ENCODE assay signal across 8 cellular contexts in the genomic region with DNA sequence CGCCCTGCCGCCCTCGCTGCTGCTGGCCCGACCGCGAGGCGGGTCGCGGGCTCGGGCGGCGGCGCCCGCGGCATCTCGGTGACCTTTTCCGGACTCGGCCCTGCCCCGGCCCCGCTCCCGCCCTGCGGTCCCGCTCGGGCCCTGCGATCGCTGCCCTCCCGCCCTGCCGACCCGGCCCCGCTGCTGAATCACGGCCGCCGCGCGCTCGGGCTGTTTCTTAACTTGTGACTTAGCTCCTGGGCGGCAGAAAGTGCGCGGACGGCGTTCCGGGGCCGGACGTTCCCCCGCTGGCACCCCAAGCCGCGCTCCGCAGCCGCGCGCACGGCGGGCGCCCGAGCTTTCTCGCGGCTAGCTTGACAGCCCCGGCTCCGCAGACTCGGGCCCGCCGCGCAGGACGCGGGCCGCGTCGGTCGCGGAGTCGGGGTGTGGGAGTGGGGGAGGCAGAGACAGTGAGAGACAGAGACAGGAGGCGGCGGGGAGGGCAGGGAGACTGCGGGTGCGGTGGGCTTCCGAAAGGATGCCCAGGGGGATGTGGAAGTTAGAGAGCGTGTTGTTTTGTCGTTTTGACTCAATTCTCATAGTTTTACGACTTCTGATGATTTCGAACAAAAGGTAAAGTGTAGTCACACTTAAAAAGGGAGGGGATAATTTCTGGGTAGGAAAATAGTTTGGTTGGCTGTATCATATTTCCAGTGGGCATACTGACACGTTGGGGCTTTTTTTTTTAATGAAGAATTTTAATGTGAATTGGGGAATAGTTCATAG. TPM values are rescaled to one million over a fixed set of nuclear protein-coding genes. Genes with fewer than 3 reads are reported as not detected.
A peak's percentile ranks its signal among the peaks of the same experiment; 100 is the strongest.
DNase-seq lines count a peak whose midpoint lies in the region; ATAC-seq and TF ChIP-seq lines count a peak whose summit lies in the region.

No MANE protein-coding gene starts in this region.

- H3K27me3 ChIP-seq in Karpas-422 (ENCODE audit: low read length) = no peaks in the 10 kb centered on the region

- peak overlapping the region; percentile 89 for H3K9ac ChIP-seq in Karpas-422 (ENCODE audit: low read length)

- POLR2A ChIA-PET in activated CD4-positive, alpha-beta T cell treated with anti-CD3 and anti-CD28 coated beads, Interleukin-2, amount 10 ng/mL, durations not matched to agents 7 days and 5 days (lab: Charles Lee) = interaction anchor here (0.7 to 1.2 kb wide), 4 partner anchors 18 to 1529 kb away, joined by 3 to 7 read pairs (median 5); no protein-coding TSS in a partner anchor

- peak overlapping the region; percentile 91 for H3K4me3 ChIP-seq in Karpas-422 (ENCODE audit: low read length)
- peak overlapping the region; percentile 84 for H3K4me3 ChIP-seq in epithelial cell of esophagus (ENCODE audit: low read length)

- H3K27me3 Mint-ChIP-seq in activated CD4-positive, alpha-beta T cell treated with anti-CD3 and anti-CD28 coated beads, Interleukin-2, amount 10 ng/mL, durations not matched to agents 7 days and 5 days = no peaks in the 10 kb centered on the region

- peaks cover 54% of the 10 kb centered on the region for H3K4me1 ChIP-seq in Karpas-422 (ENCODE audit: low read length)

- no peak overlapping the region; the same call in 1 of the 2 replicates for H2AFZ ChIP-seq in Karpas-422 (ENCODE audit: low read length)

- peaks cover 36% of the 10 kb centered on the region for H4K20me1 ChIP-seq in Karpas-422 (ENCODE audit: insufficient read depth, low read depth, low read length)

- no peak for TF ChIP-seq CTCF in epithelial cell of esophagus (IDR thresholded peaks at IDR 0.05; ENCODE audit: insufficient read depth, low read depth, low read length, missing control alignments)

- peak overlapping the region; percentile 81 for H3K4me2 ChIP-seq in Karpas-422 (ENCODE audit: low read depth, low read length, poor library complexity, severe bottlenecking)

- peaks cover 54% of the 10 kb centered on the region for H3K4me1 Mint-ChIP-seq in activated CD4-positive, alpha-beta T cell treated with anti-CD3 and anti-CD28 coated beads, Interleukin-2, amount 10 ng/mL, durations not matched to agents 7 days and 5 days

- peaks cover 29% of the 10 kb centered on the region for H3K36me3 Mint-ChIP-seq in activated CD4-positive, alpha-beta T cell treated with anti-CD3 and anti-CD28 coated beads, Interleukin-2, amount 10 ng/mL, durations not matched to agents 7 days and 5 days (ENCODE audit: low read depth)

- H3K79me2 ChIP-seq in Karpas-422 (ENCODE audit: low read length) = peaks cover 51% of the 10 kb centered on the region

- H3K4me3 Mint-ChIP-seq in activated CD4-positive, alpha-beta T cell treated with anti-CD3 and anti-CD28 coated beads, Interleukin-2, amount 10 ng/mL, durations not matched to agents 7 days and 5 days = peak overlapping the region; percentile 98

- no peaks in the 10 kb centered on the region for H3K9me3 Mint-ChIP-seq in activated CD4-positive, alpha-beta T cell treated with anti-CD3 and anti-CD28 coated beads, Interleukin-2, amount 10 ng/mL, durations not matched to agents 7 days and 5 days

- H3K9me2 ChIP-seq in Karpas-422 (replicated peaks; ENCODE audit: insufficient read depth, low read length) = no peaks in the 10 kb centered on the region

- CTCF ChIA-PET in activated CD4-positive, alpha-beta T cell treated with anti-CD3 and anti-CD28 coated beads, Interleukin-2, amount 10 ng/mL, durations not matched to agents 7 days and 5 days (lab: Charles Lee) = interaction anchor here (0.9 to 1.5 kb wide), 5 partner anchors 10 to 45 kb away, joined by 3 to 4 read pairs (median 3); no protein-coding TSS in a partner anchor

- no peaks in the 10 kb centered on the region for H3K9me3 ChIP-seq in Karpas-422 (ENCODE audit: low read length)

- no peaks in the 10 kb centered on the region for H3K36me3 ChIP-seq in Karpas-422 (ENCODE audit: insufficient read depth, low read length)

- H3K27ac ChIP-seq in Karpas-422 (ENCODE audit: low read length) (peak overlapping the region; percentile 38), temporal lobe (ENCODE audit: low read depth, low read length) (peak overlapping the region; percentile 64)

- peak overlapping the region; percentile 94 for H3K27ac Mint-ChIP-seq in activated CD4-positive, alpha-beta T cell treated with anti-CD3 and anti-CD28 coated beads, Interleukin-2, amount 10 ng/mL, durations not matched to agents 7 days and 5 days

- ATAC-seq in GM21737 (IDR thresholded peaks at IDR 0.05; ENCODE audit: unreplicated experiment) = peak; percentile 25

- DNase-seq in Daoy (ENCODE audit: low read depth) (peak; percentile 69), Karpas-422 (peak; percentile 72), epithelial cell of esophagus (ENCODE audit: low read depth) (peak; percentile 61), myocyte (ENCODE audit: low read depth) (peak; percentile 59), GM19240 (ENCODE audit: insufficient read length, low spot score) (no peak)
- peak; percentile 49 for DNase-seq in activated CD4-positive, alpha-beta T cell treated with anti-CD3 and anti-CD28 coated beads, Interleukin-2, amount 10 ng/mL, durations not matched to agents 7 days and 5 days

RNA-seq across cellular contexts. Expression of a gene that starts 49.7 kb away (rescaled TPM):
- 11.0 and 12.2 TPM in 2 replicates for total RNA-seq in Daoy (2014; rRNA removed; shearing (Covaris generic))
- 28.3 and 36.0 TPM in 2 replicates for total RNA-seq in Karpas-422 (2014; rRNA removed; shearing (Covaris generic); ENCODE audit: low replicate concordance)
- 10 to 100 TPM; 57.7 to 63.1 TPM for total RNA-seq in activated CD4-positive, alpha-beta T cell treated with anti-CD3 and anti-CD28 coated beads, Interleukin-2, amount 10 ng/mL, durations not matched to agents 7 days and 5 days
- total RNA-seq in myocyte = 18.6 and 20.9 TPM in 2 replicates
- polyA plus RNA-seq in myocyte (2012) = 17.6 TPM
- 39.6 TPM for total RNA-seq in temporal lobe
